ENCODE assay signal across 9 cellular contexts in genomic region chr3:38131621-38132369, GRCh38. TPM values are rescaled to one million over a fixed set of nuclear protein-coding genes. Genes with fewer than 3 reads are reported as not detected.
A peak's percentile ranks its signal among the peaks of the same experiment; 100 is the strongest.
DNase-seq lines count a peak whose midpoint lies in the region; ATAC-seq and TF ChIP-seq lines count a peak whose summit lies in the region.
"Had no signal": no experiment of that assay in that cellular context is flagged by ENCODE, and none has a peak within 500 bp of the region (broad histone marks: within the 10 kb centered on the region; RNA-seq: fewer than 3 reads in every experiment).

No MANE protein-coding gene starts in this region.

- H3K9me3 ChIP-seq in body of pancreas (no peaks in the 10 kb centered on the region), osteoblast (ENCODE audit: low read depth, low read length) (no peaks in the 10 kb centered on the region)

- H3K4me1 ChIP-seq in body of pancreas (peaks cover 63% of the 10 kb centered on the region), osteoblast (ENCODE audit: insufficient read depth, low read length) (peaks cover 5% of the 10 kb centered on the region)

- peaks cover 28% of the 10 kb centered on the region for H4K20me1 ChIP-seq in osteoblast (ENCODE audit: insufficient read depth, low read length)

- peak; percentile 14 to 28 for DNase-seq in SHP77 (lab: John Stamatoyannopoulos, UW)
- DNase-seq in SHP77 treated with DMSO at 0.1 percent for 48 hours (lab: John Stamatoyannopoulos, UW): no peak
- DNase-seq in NCI-H2227 treated with DMSO at 0.1 percent for 48 hours (lab: John Stamatoyannopoulos, UW): peak; percentile 2
- peak in 2 of 4 donors; percentile 14 to 43 for DNase-seq in body of pancreas
- peak; percentile 83 for DNase-seq in osteoblast (ENCODE audit: insufficient read length, low spot score, missing footprints)
- DNase-seq: naive B cell had no signal

- TF ChIP-seq POLR2A in body of pancreas (IDR thresholded peaks at IDR 0.05): no peak

- ATAC-seq in body of pancreas (no peak), GM21526 (IDR thresholded peaks at IDR 0.05; ENCODE audit: low FRiP score, unreplicated experiment) (no peak), GM19455 (IDR thresholded peaks at IDR 0.05; ENCODE audit: unreplicated experiment) (no peak), HG03139 (IDR thresholded peaks at IDR 0.05; ENCODE audit: unreplicated experiment) (no peak)

- H3K79me2 ChIP-seq in osteoblast (ENCODE audit: insufficient read depth, low read length): peaks cover 27% of the 10 kb centered on the region

- intact Hi-C loops in body of pancreas (cut with DNase I): no loop called here

- H3K4me3 ChIP-seq in body of pancreas: no peak overlapping the region
- H3K4me3 ChIP-seq in osteoblast (ENCODE audit: insufficient read depth, low read length): no peak overlapping the region

- WGBS in body of pancreas, 2 donors: 79% methylated on average over 4 to 6 of the region's 6 CpGs

- peak in 2 of 7 experiments; percentile 8 to 20 for TF ChIP-seq CTCF in body of pancreas (IDR thresholded peaks at IDR 0.05)
- peak; percentile 73 for TF ChIP-seq CTCF in osteoblast (IDR thresholded peaks at IDR 0.05; ENCODE audit: extremely low read depth, low read depth, low read length)

- H3K36me3 ChIP-seq in body of pancreas (replicated peaks in 1 of 2; ENCODE audit: insufficient read depth in 1 of 2, low read depth in 2 of 2): peaks cover 14 to 26% of the 10 kb centered on the region in 2 donors
- peaks cover 67% of the 10 kb centered on the region for H3K36me3 ChIP-seq in osteoblast (ENCODE audit: insufficient read depth, low read length)

- H3K27me3 ChIP-seq in body of pancreas (no peaks in the 10 kb centered on the region), osteoblast (ENCODE audit: insufficient read depth, low read length) (no peaks in the 10 kb centered on the region)

- no peak overlapping the region for H3K4me2 ChIP-seq in osteoblast (ENCODE audit: insufficient read depth, low read length)

- H3K27ac ChIP-seq in body of pancreas (peak overlapping the region in 3 of 4 donors; percentile 85 to 92 (median 87)), osteoblast (ENCODE audit: low read depth, low read length) (no peak overlapping the region)

- H2AFZ ChIP-seq in osteoblast (ENCODE audit: low read length): no peak overlapping the region

RNA-seq across cellular contexts. Expression of gene ACAA1, which starts 5.1 kb away (rescaled TPM):
- total RNA-seq in body of pancreas: 10 to 100 TPM; 91.8 to 92.6 TPM
- 17.4 and 20.0 TPM in 2 replicates for total RNA-seq in osteoblast

RNA-seq across cellular contexts. Expression of gene MYD88, which starts 6.7 kb away (rescaled TPM):
- total RNA-seq in body of pancreas (10 to 100 TPM; 11.9 to 33.3 TPM), osteoblast (8.7 and 10.3 TPM in 2 replicates)

RNA-seq across cellular contexts. Expression of gene OXSR1, which starts 33.5 kb away (rescaled TPM):
- 10 to 100 TPM; 16.1 to 23.7 TPM for total RNA-seq in body of pancreas
- total RNA-seq in osteoblast: 44.2 and 50.3 TPM in 2 replicates
